In the genomic region with DNA sequence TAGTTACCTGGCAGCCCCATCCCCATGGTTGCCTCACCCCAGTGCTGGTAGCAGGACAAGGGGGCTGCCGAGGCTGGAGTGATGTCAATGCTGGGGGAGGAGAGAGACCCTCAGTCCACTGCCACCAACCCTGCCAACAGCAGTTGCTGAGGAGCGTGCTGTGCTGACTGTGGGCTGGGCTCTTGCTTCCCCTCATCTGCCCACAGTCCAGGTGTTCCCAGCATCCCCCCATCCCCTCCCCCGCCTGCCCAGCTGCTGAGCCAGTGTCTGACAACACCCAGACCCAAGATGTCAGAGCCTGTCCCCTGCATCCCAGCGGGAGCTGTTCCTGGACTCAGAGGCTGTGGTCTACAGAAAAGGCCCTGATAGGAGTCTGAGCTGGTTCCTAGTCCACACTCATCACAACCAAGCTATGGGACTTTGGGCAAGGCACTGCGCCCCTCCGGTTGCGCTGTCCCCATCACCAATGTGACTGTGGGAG, we compare ENCODE assay signal across 14 cellular contexts. TPM values are rescaled to one million over a fixed set of nuclear protein-coding genes. Genes with fewer than 3 reads are reported as not detected.
DNase-seq lines count a peak whose midpoint lies in the region; ATAC-seq and TF ChIP-seq lines count a peak whose summit lies in the region.
"Had no signal": no experiment of that assay in that cellular context is flagged by ENCODE, and none has a peak within 500 bp of the region (broad histone marks: within the 10 kb centered on the region; RNA-seq: fewer than 3 reads in every experiment).

No MANE protein-coding gene starts in this region.

- no peak overlapping the region for H3K4me3 Mint-ChIP-seq in chondrocyte (ENCODE audit: unreplicated experiment)
- no peak overlapping the region for H3K4me3 Mint-ChIP-seq in CD8-positive, alpha-beta memory T cell
- H3K4me3 Mint-ChIP-seq: CD4-positive, CD25-positive, alpha-beta regulatory T cell had no signal

- H2BK12ac ChIP-seq in neuronal stem cell (ENCODE audit: low read length), result no peak overlapping the region

- no peak overlapping the region for H2BK120ac ChIP-seq in neuronal stem cell (ENCODE audit: low read depth, low read length)

- no peaks in the 10 kb centered on the region for H3K9me3 Mint-ChIP-seq in chondrocyte (ENCODE audit: low read depth)
- H3K9me3 Mint-ChIP-seq in CD8-positive, alpha-beta memory T cell, result no peaks in the 10 kb centered on the region
- H3K9me3 Mint-ChIP-seq: CD4-positive, CD25-positive, alpha-beta regulatory T cell; IgD-negative memory B cell had no signal

- peaks cover 32% of the 10 kb centered on the region for H3K4me1 Mint-ChIP-seq in chondrocyte (ENCODE audit: low read depth)
- no peaks in the 10 kb centered on the region for H3K4me1 Mint-ChIP-seq in CD8-positive, alpha-beta memory T cell
- H3K4me1 Mint-ChIP-seq: CD4-positive, CD25-positive, alpha-beta regulatory T cell had no signal

- peaks cover 39% of the 10 kb centered on the region for H3K4me1 ChIP-seq in BLaER1
- H3K4me1 ChIP-seq in neuronal stem cell (ENCODE audit: control insufficient read depth in 2 of 2, insufficient read depth in 1 of 2, low read depth in 1 of 2, low read length in 2 of 2), result peaks cover 9% of the 10 kb centered on the region in 2 donors
- no peaks in the 10 kb centered on the region for H3K4me1 ChIP-seq in CD8-positive, alpha-beta memory T cell (ENCODE audit: insufficient read depth, low read length)

- H3K27me3 ChIP-seq in BLaER1 (no peaks in the 10 kb centered on the region), neuronal stem cell (ENCODE audit: control insufficient read depth in 3 of 3, insufficient read depth in 3 of 3, low read depth in 1 of 3, low read length in 3 of 3) (no peaks in the 10 kb centered on the region)
- no peaks in the 10 kb centered on the region for H3K27me3 ChIP-seq in CD8-positive, alpha-beta memory T cell (ENCODE audit: insufficient read depth, low read length, poor library complexity, severe bottlenecking)

- H3K79me1 ChIP-seq in neuronal stem cell (ENCODE audit: low read depth, low read length), result no peaks in the 10 kb centered on the region

- POLR2A ChIA-PET in CD8-positive, alpha-beta memory T cell (lab: Charles Lee), result no interaction called here

- no peak overlapping the region for H4K91ac ChIP-seq in neuronal stem cell (ENCODE audit: low read depth, low read length, poor library complexity)

- H2AFZ ChIP-seq in neuronal stem cell (ENCODE audit: low read length), result no peak overlapping the region

- no peaks in the 10 kb centered on the region for H3K36me3 Mint-ChIP-seq in chondrocyte (ENCODE audit: low read depth)
- no peaks in the 10 kb centered on the region for H3K36me3 Mint-ChIP-seq in CD8-positive, alpha-beta memory T cell
- H3K36me3 Mint-ChIP-seq: CD4-positive, CD25-positive, alpha-beta regulatory T cell; IgD-negative memory B cell had no signal

- H3K27me3 Mint-ChIP-seq in chondrocyte (ENCODE audit: low read depth), result no peaks in the 10 kb centered on the region
- peaks cover 0 to 4% of the 10 kb centered on the region in 2 donors for H3K27me3 Mint-ChIP-seq in CD8-positive, alpha-beta memory T cell
- H3K27me3 Mint-ChIP-seq: CD4-positive, CD25-positive, alpha-beta regulatory T cell; IgD-negative memory B cell had no signal

- CTCF ChIA-PET in CD8-positive, alpha-beta memory T cell (lab: Charles Lee), result no interaction called here

- H3K4me2 ChIP-seq in BLaER1 (peak overlapping the region; percentile 59), neuronal stem cell (ENCODE audit: insufficient read depth, low read length, poor library complexity, severe bottlenecking) (no peak overlapping the region)

- H2BK15ac ChIP-seq in neuronal stem cell (ENCODE audit: low read length), result no peak overlapping the region

- H3K9ac ChIP-seq in BLaER1, result no peak overlapping the region
- H3K9ac ChIP-seq in neuronal stem cell (ENCODE audit: low read depth, low read length, poor library complexity), result no peak overlapping the region

- no peak for TF ChIP-seq CTCF in chondrocyte (IDR thresholded peaks at IDR 0.05)

- H2BK5ac ChIP-seq in neuronal stem cell (ENCODE audit: low read length), result no peak overlapping the region

- peak overlapping the region; percentile 5 for H3K18ac ChIP-seq in neuronal stem cell (ENCODE audit: low read length)

- H3K9me3 ChIP-seq in BLaER1 (no peaks in the 10 kb centered on the region), KOPT-K1 (ENCODE audit: insufficient read depth, low read length, poor library complexity, severe bottlenecking) (no peaks in the 10 kb centered on the region), neuronal stem cell (replicated peaks in 1 of 2; ENCODE audit: control insufficient read depth in 2 of 2, insufficient read depth in 1 of 2, low read depth in 1 of 2, low read length in 2 of 2) (no peaks in the 10 kb centered on the region)
- H3K9me3 ChIP-seq in CD8-positive, alpha-beta memory T cell (ENCODE audit: low read length), result no peaks in the 10 kb centered on the region

- no peak overlapping the region for H3K4ac ChIP-seq in neuronal stem cell (ENCODE audit: low read length)

- H3K27ac ChIP-seq in BLaER1 (no peak overlapping the region), KOPT-K1 (ENCODE audit: low read depth, low read length, poor library complexity, severe bottlenecking) (peak overlapping the region; percentile 60), neuronal stem cell (replicated peaks; ENCODE audit: low read length) (no peak overlapping the region)
- no peak overlapping the region for H3K27ac ChIP-seq in CD8-positive, alpha-beta memory T cell (ENCODE audit: low read depth, low read length)

- WGBS in neuronal stem cell (ENCODE audit: extremely low coverage in 2 of 2, insufficient read length in 2 of 2, insufficient replicate concordance in 1 of 2), 2 donors, result no CpG with 5 or more reads among the region's 7 CpGs

- no peaks in the 10 kb centered on the region for H3K36me3 ChIP-seq in BLaER1
- H3K36me3 ChIP-seq in KOPT-K1 (ENCODE audit: insufficient read depth, low read length), result no peaks in the 10 kb centered on the region
- no peaks in the 10 kb centered on the region for H3K36me3 ChIP-seq in neuronal stem cell (replicated peaks in 1 of 2; ENCODE audit: control insufficient read depth in 2 of 2, insufficient read depth in 2 of 2, low read length in 2 of 2)
- H3K36me3 ChIP-seq in CD8-positive, alpha-beta memory T cell (ENCODE audit: insufficient read depth, low read length), result no peaks in the 10 kb centered on the region

- no peak overlapping the region for H3K23ac ChIP-seq in neuronal stem cell (ENCODE audit: low read depth, low read length, poor library complexity)

- H3K14ac ChIP-seq in neuronal stem cell (ENCODE audit: low read length), result no peak overlapping the region

- DNase-seq in chondrocyte (ENCODE audit: low spot score) (peak; percentile 80), neuronal stem cell (ENCODE audit: low spot score) (no peak), SKM-1 (lab: John Stamatoyannopoulos, UW; ENCODE audit: unreplicated experiment) (no peak), NCI-H146 (lab: John Stamatoyannopoulos, UW) (no peak)
- no peak for DNase-seq in CD8-positive, alpha-beta memory T cell
- DNase-seq: CD4-positive, CD25-positive, alpha-beta regulatory T cell; NCI-H1092; NCI-H1694 treated with DMSO at 0.1 percent for 48 hours; NCI-H345; NCI-H526 treated with DMSO at 0.1 percent for 48 hours had no signal

- no peak overlapping the region for H2AK5ac ChIP-seq in neuronal stem cell (ENCODE audit: low read depth, low read length)

- H4K20me1 ChIP-seq in BLaER1, result no peaks in the 10 kb centered on the region

- H3K4me3 ChIP-seq in BLaER1, result no peak overlapping the region
- H3K4me3 ChIP-seq in neuronal stem cell (ENCODE audit: low read length in 2 of 2), result no peak overlapping the region
- H3K4me3 ChIP-seq in CD8-positive, alpha-beta memory T cell (ENCODE audit: low read length), result no peak overlapping the region

- no peak overlapping the region for H4K8ac ChIP-seq in neuronal stem cell (ENCODE audit: low read depth, low read length)

- H3K27ac Mint-ChIP-seq in chondrocyte (ENCODE audit: unreplicated experiment), result no peak overlapping the region
- H3K27ac Mint-ChIP-seq in CD8-positive, alpha-beta memory T cell, result no peak overlapping the region
- H3K27ac Mint-ChIP-seq: CD4-positive, CD25-positive, alpha-beta regulatory T cell; IgD-negative memory B cell had no signal

- no peak for ATAC-seq in HG02798 (IDR thresholded peaks at IDR 0.05; ENCODE audit: poor library complexity, unreplicated experiment)

RNA-seq across cellular contexts. Expression of gene PSAP, which starts 14.6 kb away (rescaled TPM):
- 963 to 1,130 TPM (median 970 TPM) in 3 replicates for total RNA-seq in chondrocyte
- 264 TPM for polyA plus RNA-seq in neuronal stem cell (2013, experiment 1 of 2)
- 263 TPM for polyA plus RNA-seq in neuronal stem cell (2013, experiment 2 of 2)
- total RNA-seq in CD8-positive, alpha-beta memory T cell, result 100 to 1,000 TPM; 115 to 119 TPM
- polyA plus RNA-seq in CD8-positive, alpha-beta memory T cell, result 432 TPM
